In the genomic region with DNA sequence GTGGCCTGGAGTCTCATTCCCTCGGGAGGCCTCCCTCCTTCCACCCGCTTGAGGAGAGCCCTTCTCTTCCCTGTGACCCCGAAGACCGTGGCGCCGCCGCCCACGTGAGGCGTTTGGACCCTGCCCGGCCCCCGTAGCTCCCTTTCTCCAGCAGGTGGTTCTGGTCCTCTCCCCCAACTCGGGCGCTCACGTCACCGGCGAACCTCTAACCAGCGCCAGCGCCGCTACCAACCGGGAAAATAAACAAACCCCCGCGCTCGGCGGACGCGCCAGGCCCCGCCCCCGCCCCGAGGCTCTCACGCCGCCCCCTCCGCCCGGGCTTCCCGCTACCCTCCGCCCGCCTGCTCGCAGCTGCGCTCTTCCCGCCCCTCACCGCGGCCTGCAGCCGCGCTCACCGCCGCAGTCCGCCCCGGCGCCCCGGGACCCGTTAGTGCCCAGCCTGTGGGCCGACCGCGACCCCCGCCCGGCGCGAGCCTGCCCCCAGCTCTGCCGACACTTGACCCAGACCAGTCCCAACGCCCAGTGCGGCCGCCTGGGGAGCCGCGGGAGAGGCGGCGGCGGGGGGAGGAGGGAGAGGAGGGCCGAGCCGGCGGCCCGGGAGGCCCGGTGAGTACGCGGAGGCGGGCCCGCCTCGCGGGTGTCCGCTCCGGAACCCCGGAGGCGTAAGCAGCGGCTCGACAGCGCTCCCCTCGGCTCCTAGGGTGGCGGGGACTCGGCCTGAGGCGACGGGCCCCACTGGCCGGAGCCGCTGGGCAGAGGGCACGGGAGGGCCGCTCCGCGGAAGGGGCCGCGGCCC, we compare ENCODE assay signal across 8 cellular contexts.
DNase-seq lines count a peak whose midpoint lies in the region; ATAC-seq and TF ChIP-seq lines count a peak whose summit lies in the region.
"Not testable (repeated sequence)": the region's sequence is repeated elsewhere in the genome, so short reads cannot be mapped to it uniquely, and the experiment has no call there.

No MANE protein-coding gene starts in this region.

- not testable (repeated sequence) for H3K4me1 ChIP-seq in adipocyte (ENCODE audit: control insufficient read depth, insufficient read depth, low read length)
- H3K4me1 ChIP-seq in tibial nerve, result peaks cover 0 to 21% (median 5%) of the 10 kb centered on the region in 4 donors

- H3K27me3 ChIP-seq in adipocyte (replicated peaks; ENCODE audit: control insufficient read depth, insufficient read depth, low read length); tibial nerve: not testable (repeated sequence)

- not testable (repeated sequence) for H3K36me3 ChIP-seq in adipocyte (ENCODE audit: control insufficient read depth, insufficient read depth, low read length, severe bottlenecking)
- peaks cover 0 to 14% (median 0%) of the 10 kb centered on the region in 3 donors for H3K36me3 ChIP-seq in tibial nerve

- intact Hi-C loops in left cardiac atrium (cut with DNase I), result not testable (repeated sequence)
- intact Hi-C loops in posterior cingulate gyrus (cut with DNase I), result loop anchor here (10.0 kb wide), 1 partner anchor 60 kb away; a partner anchor contains a TSS

- H3K4me3 ChIP-seq in adipocyte (ENCODE audit: low read length), result peak overlapping the region; percentile 84
- peak overlapping the region; percentile 62 to 94 (median 84) for H3K4me3 ChIP-seq in tibial nerve

- DNase-seq in NAMALWA (ENCODE audit: low spot score) (peak; percentile 71), T follicular helper cell (ENCODE audit: low read depth) (peak; percentile 73), adipocyte (ENCODE audit: low read depth) (peak; percentile 75), left cardiac atrium (peak; percentile 86), posterior cingulate gyrus (peak; percentile 74 to 97 (median 80)), tibial nerve (ENCODE audit: low spot score in 2 of 2) (peak; percentile 44 to 58)

- not testable (repeated sequence) for H3K9me3 ChIP-seq in adipocyte (ENCODE audit: control insufficient read depth, low read length); tibial nerve

- TF ChIP-seq CTCF in GM12872 (IDR thresholded peaks at IDR 0.05; ENCODE audit: insufficient read depth, low read depth, low read length) (peak; percentile 30; the same call in 1 of the 3 replicates), tibial nerve (IDR thresholded peaks at IDR 0.05) (peak in 2 of 5 experiments; percentile 9 to 29)

- ATAC-seq in HG02588 (IDR thresholded peaks at IDR 0.05; ENCODE audit: unreplicated experiment), result peak; percentile 73
- ATAC-seq in left cardiac atrium, result peak; percentile 93 to 97

- 0% methylated on average over 2 to 21 of the region's 97 CpGs for WGBS in tibial nerve, 2 donors

- TF ChIP-seq POLR2A in tibial nerve (IDR thresholded peaks at IDR 0.05), result not testable (repeated sequence)

- peak in 1 of 2 donors; percentile 22 for TF ChIP-seq EP300 in tibial nerve (IDR thresholded peaks at IDR 0.05)

- H3K27ac ChIP-seq in tibial nerve, result peak overlapping the region; percentile 88 to 95 (median 92)

- peak overlapping the region; percentile 81 for H3K9ac ChIP-seq in adipocyte (ENCODE audit: low read length)

Comparison
In these comparisons a context has a peak if more than half of its experiments do, and no peak if none do; other contexts are left out.
1. Peak in every context shown above with its lines: DNase-seq, ATAC-seq, H3K4me3 ChIP-seq and H3K27ac ChIP-seq.